Comparison of ENCODE assay signal across 12 cellular contexts in genomic region chr5:123460296-123460729, GRCh38. TPM values are rescaled to one million over a fixed set of nuclear protein-coding genes. Genes with fewer than 3 reads are reported as not detected.
DNase-seq lines count a peak whose midpoint lies in the region; ATAC-seq and TF ChIP-seq lines count a peak whose summit lies in the region.
"Had no signal": no experiment of that assay in that cellular context is flagged by ENCODE, and none has a peak within 500 bp of the region (broad histone marks: within the 10 kb centered on the region; RNA-seq: fewer than 3 reads in every experiment).

No MANE protein-coding gene starts in this region.

- H3K27ac Mint-ChIP-seq in CD4-positive, CD25-positive, alpha-beta regulatory T cell: peak overlapping the region in 2 of 3 donors; percentile 1 to 28
- H3K27ac Mint-ChIP-seq: H9 had no signal

- ATAC-seq in CD4-positive, CD25-positive, alpha-beta regulatory T cell (ENCODE audit: low read depth in 2 of 2): peak; percentile 34 to 62
- peak; percentile 93 to 96 for ATAC-seq in activated T-cell treated with anti-CD3 and anti-CD28 coated beads, Interleukin-2, amount 50 U/mL, for 4 hours
- ATAC-seq in HG02981 (IDR thresholded peaks at IDR 0.05; ENCODE audit: unreplicated experiment): no peak

- H3K27me3 Mint-ChIP-seq in CD4-positive, CD25-positive, alpha-beta regulatory T cell: no peaks in the 10 kb centered on the region
- H3K27me3 Mint-ChIP-seq in activated T-cell treated with anti-CD3 and anti-CD28 coated beads, Interleukin-2, amount 50 U/mL, for 4 hours (ENCODE audit: low read depth): no peaks in the 10 kb centered on the region

- no peak for TF ChIP-seq CTCF in HEK293 (tag by site-specific recombination; IDR thresholded peaks at IDR 0.05)

- peaks cover 6 to 9% (median 8%) of the 10 kb centered on the region in 4 donors for H3K4me1 Mint-ChIP-seq in CD4-positive, CD25-positive, alpha-beta regulatory T cell
- peaks cover 10% of the 10 kb centered on the region for H3K4me1 Mint-ChIP-seq in activated T-cell treated with anti-CD3 and anti-CD28 coated beads, Interleukin-2, amount 50 U/mL, for 4 hours (ENCODE audit: low read depth)

- POLR2A ChIA-PET in HEK293 (lab: Yijun Ruan, JAX): no interaction called here

- H3K4me1 ChIP-seq in CD4-positive, CD25-positive, alpha-beta regulatory T cell (ENCODE audit: control insufficient read depth, insufficient read depth, low read length, poor library complexity, severe bottlenecking): no peaks in the 10 kb centered on the region
- 0 out of 2 replicates have a peak, but pooled peaks cover 4% of the 10 kb centered on the region for H3K4me1 ChIP-seq in HEK293 (ENCODE audit: control insufficient read depth, insufficient read depth, low read length)

- peak in 1 of 3 donors; percentile 36 for DNase-seq in CD4-positive, CD25-positive, alpha-beta regulatory T cell
- DNase-seq in activated T-cell treated with anti-CD3 and anti-CD28 coated beads, Interleukin-2, amount 50 U/mL, for 4 hours: no peak
- peak; percentile 75 for DNase-seq in iris pigment epithelial cell (ENCODE audit: low read depth)
- DNase-seq in GDM1 (lab: John Stamatoyannopoulos, UW): no peak
- no peak for DNase-seq in NCI-H2171 (lab: John Stamatoyannopoulos, UW)
- no peak for DNase-seq in DMS153 (lab: John Stamatoyannopoulos, UW)
- DNase-seq: GF-D8, H9, NCI-H1092, T-helper 9 cell had no signal

- no peaks in the 10 kb centered on the region for H3K36me3 ChIP-seq in CD4-positive, CD25-positive, alpha-beta regulatory T cell (ENCODE audit: control insufficient read depth, insufficient read depth, low read length)
- no peaks in the 10 kb centered on the region for H3K36me3 ChIP-seq in HEK293 (ENCODE audit: control insufficient read depth in 2 of 2, insufficient read depth in 1 of 2, low read length in 2 of 2)

- no peaks in the 10 kb centered on the region for H3K36me3 Mint-ChIP-seq in CD4-positive, CD25-positive, alpha-beta regulatory T cell
- H3K36me3 Mint-ChIP-seq in activated T-cell treated with anti-CD3 and anti-CD28 coated beads, Interleukin-2, amount 50 U/mL, for 4 hours (ENCODE audit: insufficient read depth): no peaks in the 10 kb centered on the region

- no peak overlapping the region for H3K4me3 Mint-ChIP-seq in CD4-positive, CD25-positive, alpha-beta regulatory T cell
- no peak overlapping the region for H3K4me3 Mint-ChIP-seq in activated T-cell treated with anti-CD3 and anti-CD28 coated beads, Interleukin-2, amount 50 U/mL, for 4 hours
- H3K4me3 Mint-ChIP-seq: H9 had no signal

- H3K27me3 ChIP-seq in CD4-positive, CD25-positive, alpha-beta regulatory T cell (ENCODE audit: control insufficient read depth, insufficient read depth, low read length): no peaks in the 10 kb centered on the region

- CTCF ChIA-PET in HEK293 (lab: Yijun Ruan, JAX): interaction anchor here (0.6 to 0.7 kb wide), 2 partner anchors 43 to 150 kb away, joined by 3 to 7 read pairs; no protein-coding TSS in a partner anchor

- H3K27ac ChIP-seq in CD4-positive, CD25-positive, alpha-beta regulatory T cell (ENCODE audit: insufficient read depth, low read length, poor library complexity, severe bottlenecking): no peak overlapping the region
- H3K27ac ChIP-seq in HEK293 (ENCODE audit: extremely low read depth, low read depth, low read length): no peak overlapping the region

- H3K9me3 Mint-ChIP-seq in CD4-positive, CD25-positive, alpha-beta regulatory T cell: peaks cover 0 to 5% (median 0%) of the 10 kb centered on the region in 7 donors
- H3K9me3 Mint-ChIP-seq in activated T-cell treated with anti-CD3 and anti-CD28 coated beads, Interleukin-2, amount 50 U/mL, for 4 hours: no peaks in the 10 kb centered on the region
- H3K9me3 Mint-ChIP-seq: H9 had no signal

- no peak overlapping the region for H3K4me3 ChIP-seq in CD4-positive, CD25-positive, alpha-beta regulatory T cell (ENCODE audit: low read depth, low read length)
- no peak overlapping the region for H3K4me3 ChIP-seq in HEK293 (ENCODE audit: low read depth, low read length)

- H3K9me3 ChIP-seq in CD4-positive, CD25-positive, alpha-beta regulatory T cell (ENCODE audit: control insufficient read depth in 2 of 2, low read length in 2 of 2): no peaks in the 10 kb centered on the region
- no peaks in the 10 kb centered on the region for H3K9me3 ChIP-seq in HEK293 (ENCODE audit: control insufficient read depth, insufficient read depth, low read depth, low read length)

TF ChIP-seq in HEK293, 187 proteins besides CTCF, POLR2A, EP300 and RAD21 (continues in another document):
- TF ChIP-seq ZSCAN4 (tag by site-specific recombination; IDR thresholded peaks at IDR 0.05): no peak
- 0 out of 2 replicates have a peak, but pooled peaks have one; percentile 50 for TF ChIP-seq ZNF18 (tag by site-specific recombination; IDR thresholded peaks at IDR 0.05)
- TF ChIP-seq WT1 (tag by site-specific recombination; IDR thresholded peaks at IDR 0.05): 0 out of 2 replicates have a peak, but pooled peaks have one; percentile 13
- no peak for TF ChIP-seq ZNF24 (tag by site-specific recombination; IDR thresholded peaks at IDR 0.05)
- no peak for TF ChIP-seq ZFP69B (tag by site-specific recombination; IDR thresholded peaks at IDR 0.05)
- peak; percentile 71 for TF ChIP-seq OSR2 (tag by site-specific recombination; IDR thresholded peaks at IDR 0.05)
- TF ChIP-seq SCRT1 (tag by site-specific recombination; IDR thresholded peaks at IDR 0.05; ENCODE audit: borderline replicate concordance): no peak
- no peak for TF ChIP-seq YY1 (tag by site-specific recombination; IDR thresholded peaks at IDR 0.05)
- TF ChIP-seq ZNF843 (tag by site-specific recombination; IDR thresholded peaks at IDR 0.05): peak; percentile 28; the same call in 1 of the 2 replicates
- TF ChIP-seq KLF8 (tag by site-specific recombination; IDR thresholded peaks at IDR 0.05): no peak
- no peak for TF ChIP-seq KLF1 (tag by site-specific recombination; IDR thresholded peaks at IDR 0.05)
- no peak for TF ChIP-seq ZNF791 (tag by site-specific recombination; IDR thresholded peaks at IDR 0.05)
- TF ChIP-seq ZNF837 (tag by site-specific recombination; IDR thresholded peaks at IDR 0.05): no peak
- TF ChIP-seq, protein P1, sequence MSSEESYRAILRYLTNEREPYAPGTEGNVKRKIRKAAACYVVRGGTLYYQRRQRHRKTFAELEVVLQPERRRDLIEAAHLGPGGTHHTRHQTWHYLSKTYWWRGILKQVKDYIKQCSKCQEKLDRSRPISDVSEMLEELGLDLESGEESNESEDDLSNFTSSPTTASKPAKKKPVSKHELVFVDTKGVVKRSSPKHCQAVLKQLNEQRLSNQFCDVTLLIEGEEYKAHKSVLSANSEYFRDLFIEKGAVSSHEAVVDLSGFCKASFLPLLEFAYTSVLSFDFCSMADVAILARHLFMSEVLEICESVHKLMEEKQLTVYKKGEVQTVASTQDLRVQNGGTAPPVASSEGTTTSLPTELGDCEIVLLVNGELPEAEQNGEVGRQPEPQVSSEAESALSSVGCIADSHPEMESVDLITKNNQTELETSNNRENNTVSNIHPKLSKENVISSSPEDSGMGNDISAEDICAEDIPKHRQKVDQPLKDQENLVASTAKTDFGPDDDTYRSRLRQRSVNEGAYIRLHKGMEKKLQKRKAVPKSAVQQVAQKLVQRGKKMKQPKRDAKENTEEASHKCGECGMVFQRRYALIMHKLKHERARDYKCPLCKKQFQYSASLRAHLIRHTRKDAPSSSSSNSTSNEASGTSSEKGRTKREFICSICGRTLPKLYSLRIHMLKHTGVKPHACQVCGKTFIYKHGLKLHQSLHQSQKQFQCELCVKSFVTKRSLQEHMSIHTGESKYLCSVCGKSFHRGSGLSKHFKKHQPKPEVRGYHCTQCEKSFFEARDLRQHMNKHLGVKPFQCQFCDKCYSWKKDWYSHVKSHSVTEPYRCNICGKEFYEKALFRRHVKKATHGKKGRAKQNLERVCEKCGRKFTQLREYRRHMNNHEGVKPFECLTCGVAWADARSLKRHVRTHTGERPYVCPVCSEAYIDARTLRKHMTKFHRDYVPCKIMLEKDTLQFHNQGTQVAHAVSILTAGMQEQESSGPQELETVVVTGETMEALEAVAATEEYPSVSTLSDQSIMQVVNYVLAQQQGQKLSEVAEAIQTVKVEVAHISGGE (tag by site-specific recombination; conservative IDR thresholded peaks at IDR 0.05; ENCODE audit: low read depth): no peak
- no peak for TF ChIP-seq ZNF571 (tag by site-specific recombination; IDR thresholded peaks at IDR 0.05)
- no peak for TF ChIP-seq ZNF202 (tag by site-specific recombination; IDR thresholded peaks at IDR 0.05; ENCODE audit: borderline replicate concordance)
- peak; percentile 77 for TF ChIP-seq PRDM1 (tag by site-specific recombination; IDR thresholded peaks at IDR 0.05)
- no peak for TF ChIP-seq GLIS2 (tag by site-specific recombination; IDR thresholded peaks at IDR 0.05)

RNA-seq across cellular contexts. Expression of gene CEP120, which starts 37.1 kb away (rescaled TPM):
- 79.9 TPM for total RNA-seq in CD4-positive, CD25-positive, alpha-beta regulatory T cell
- polyA plus RNA-seq in CD4-positive, CD25-positive, alpha-beta regulatory T cell: 10 to 100 TPM; 24.7 to 33.0 (median 29.4) TPM
- total RNA-seq in activated T-cell treated with anti-CD3 and anti-CD28 coated beads, Interleukin-2, amount 50 U/mL, for 4 hours: 10 to 100 TPM; 18.0 to 20.6 (median 18.1) TPM

RNA-seq across cellular contexts. Expression of gene CSNK1G3, which starts 51.7 kb away (rescaled TPM):
- total RNA-seq in CD4-positive, CD25-positive, alpha-beta regulatory T cell: 63.1 TPM
- 10 to 100 TPM; 20.7 to 28.4 (median 26.0) TPM for polyA plus RNA-seq in CD4-positive, CD25-positive, alpha-beta regulatory T cell
- 10 to 100 TPM; 34.5 to 38.2 (median 38.1) TPM for total RNA-seq in activated T-cell treated with anti-CD3 and anti-CD28 coated beads, Interleukin-2, amount 50 U/mL, for 4 hours
